In genomic region chr7:41912426-41912825, GRCh38 we compare ENCODE assay signal across 29 cellular contexts.
A peak's percentile ranks its signal among the peaks of the same experiment; 100 is the strongest.
DNase-seq lines count a peak whose midpoint lies in the region; ATAC-seq, FAIRE-seq and TF ChIP-seq lines count a peak whose summit lies in the region.
"Had no signal": no experiment of that assay in that cellular context is flagged by ENCODE, and none has a peak within 500 bp of the region (broad histone marks: within the 10 kb centered on the region; RNA-seq: fewer than 3 reads in every experiment).

No MANE protein-coding gene starts in this region.

- TF ChIP-seq CTCF in AG10803 (conservative IDR thresholded peaks at IDR 0.05; ENCODE audit: low read length), result no peak
- TF ChIP-seq CTCF in endothelial cell of umbilical vein (IDR thresholded peaks at IDR 0.05; ENCODE audit: extremely low read depth in 1 of 2, insufficient read depth in 1 of 2, low read depth in 1 of 2, low read length in 2 of 2), result no peak
- no peak for TF ChIP-seq CTCF in neural progenitor cell (IDR thresholded peaks at IDR 0.05)

- dilution Hi-C loops in endothelial cell of umbilical vein (cut with MboI; ENCODE audit: extremely low pct_ligation_motif_present, low sequenced_read_pairs), result no loop called here

- POLR2A ChIA-PET in endothelial cell of umbilical vein (lab: Charles Lee), result no interaction called here

- CTCF ChIA-PET in endothelial cell of umbilical vein (lab: Charles Lee), result interaction anchor here (1.1 to 2.0 kb wide), 2 partner anchors 12 to 28 kb away, joined by 3 to 6 read pairs; no protein-coding TSS in a partner anchor
- CTCF ChIA-PET in activated CD8-positive, alpha-beta memory T cell treated with anti-CD3 and anti-CD28 coated beads, Interleukin-2, amount 10 ng/mL, durations not matched to agents 7 days and 5 days (lab: Charles Lee), result no interaction called here

- H4K20me1 ChIP-seq in endothelial cell of umbilical vein (replicated peaks; ENCODE audit: control insufficient read depth, extremely low read depth, insufficient read depth, low read length) (no peaks in the 10 kb centered on the region), neural progenitor cell (ENCODE audit: low read depth) (no peaks in the 10 kb centered on the region)

- no peaks in the 10 kb centered on the region for H3K36me3 Mint-ChIP-seq in neural progenitor cell
- H3K36me3 Mint-ChIP-seq in activated CD8-positive, alpha-beta memory T cell treated with anti-CD3 and anti-CD28 coated beads, Interleukin-2, amount 10 ng/mL, durations not matched to agents 7 days and 5 days, result no peaks in the 10 kb centered on the region
- H3K36me3 Mint-ChIP-seq: brain had no signal

- H3K9me3 Mint-ChIP-seq in neural progenitor cell, result peaks cover 3% of the 10 kb centered on the region
- no peaks in the 10 kb centered on the region for H3K9me3 Mint-ChIP-seq in activated CD8-positive, alpha-beta memory T cell treated with anti-CD3 and anti-CD28 coated beads, Interleukin-2, amount 10 ng/mL, durations not matched to agents 7 days and 5 days (ENCODE audit: low read depth)
- H3K9me3 Mint-ChIP-seq: activated naive CD4-positive, alpha-beta T cell treated with anti-CD3 and anti-CD28 coated beads for 36 hours; activated T-helper 1 cell treated with anti-CD3 and anti-CD28 coated beads, Interleukin-12 subunit alpha, Interleukin-12 subunit beta, Interleukin-2, Interleukin-4 antibody, amounts not matched to agents 30 ng/mL and 10 ng/mL and 1 ng/mL, durations not matched to agents 14 hours and 24 hours and 36 hours; T-helper 1 cell treated with Interleukin-12 subunit alpha and Interleukin-12 subunit beta and Interleukin-4 antibody, amounts not matched to agents 30 μg/mL and 1 μg/mL, for 36 hours had no signal

- no peaks in the 10 kb centered on the region for H3F3A ChIP-seq in neural progenitor cell (ENCODE audit: low read depth)

- no peak for ATAC-seq in GM18873 (IDR thresholded peaks at IDR 0.05; ENCODE audit: low FRiP score, unreplicated experiment)
- no peak for ATAC-seq in activated CD8-positive, alpha-beta memory T cell treated with anti-CD3 and anti-CD28 coated beads, Interleukin-2, amount 10 ng/mL, durations not matched to agents 7 days and 5 days
- ATAC-seq: HCT116, left colon had no signal

- no peaks in the 10 kb centered on the region for H3K27me3 ChIP-seq in endothelial cell of umbilical vein (ENCODE audit: control insufficient read depth in 2 of 2, insufficient read depth in 2 of 2, low read length in 2 of 2)
- no peaks in the 10 kb centered on the region for H3K27me3 ChIP-seq in neural progenitor cell
- H3K27me3 ChIP-seq: stomach, tibial artery had no signal

- intact Hi-C loops in endothelial cell of umbilical vein (cut with micrococcal nuclease), result no loop called here

- H3K27ac ChIP-seq in endothelial cell of umbilical vein (ENCODE audit: insufficient read depth, low read depth, low read length) (no peak overlapping the region), neural progenitor cell (no peak overlapping the region)
- H3K27ac ChIP-seq: parathyroid adenoma, stomach, tibial artery had no signal

- no peak for FAIRE-seq in RCC 7860 (lab: Jason Lieb, UNC)
- FAIRE-seq in endothelial cell of umbilical vein (lab: Jason Lieb, UNC), result no peak
- FAIRE-seq: small intestine, TTC549 had no signal

- H3K4me3 Mint-ChIP-seq in neural progenitor cell, result no peak overlapping the region
- no peak overlapping the region for H3K4me3 Mint-ChIP-seq in activated CD8-positive, alpha-beta memory T cell treated with anti-CD3 and anti-CD28 coated beads, Interleukin-2, amount 10 ng/mL, durations not matched to agents 7 days and 5 days
- H3K4me3 Mint-ChIP-seq: activated naive CD4-positive, alpha-beta T cell treated with anti-CD3 and anti-CD28 coated beads for 36 hours; activated T-helper 1 cell treated with anti-CD3 and anti-CD28 coated beads, Interleukin-12 subunit alpha, Interleukin-12 subunit beta, Interleukin-2, Interleukin-4 antibody, amounts not matched to agents 30 ng/mL and 10 ng/mL and 1 ng/mL, durations not matched to agents 14 hours and 24 hours and 36 hours; brain; nephron; T-helper 1 cell treated with Interleukin-12 subunit alpha and Interleukin-12 subunit beta and Interleukin-4 antibody, amounts not matched to agents 30 μg/mL and 1 μg/mL, for 36 hours had no signal

- DNase-seq in AG10803 (ENCODE audit: low read depth) (peak; percentile 31), RCC 7860 (ENCODE audit: low spot score) (peak; percentile 23), endothelial cell of umbilical vein (ENCODE audit: low read depth, low spot score) (no peak), neural progenitor cell (ENCODE audit: low spot score) (no peak)
- no peak for DNase-seq in stimulated activated CD4-positive, alpha-beta T cell treated with anti-CD3 and anti-CD28 coated beads, Interleukin-4, amount 100 ng/mL, for 1 hour
- no peak for DNase-seq in activated CD8-positive, alpha-beta memory T cell treated with anti-CD3 and anti-CD28 coated beads, Interleukin-2, amount 10 ng/mL, durations not matched to agents 7 days and 5 days
- DNase-seq: activated CD4-positive, alpha-beta T cell treated with anti-CD3 and anti-CD28 coated beads, Interleukin-2, amount 50 U/mL, for 48 hours; activated CD4-positive, CD25-positive, alpha-beta regulatory T cell treated with anti-CD3 and anti-CD28 coated beads, Interleukin-2, amount 50 U/mL, for 72 hours; activated naive CD4-positive, alpha-beta T cell treated with anti-CD3 and anti-CD28 coated beads for 36 hours; C1 segment of cervical spinal cord; COR-L47; DMS53; hypothalamus; left colon; MV-4-11; NCI-H1436 treated with DMSO at 0.1 percent for 48 hours; NCI-H774; retina; small intestine; stomach; tibial artery had no signal

- H3K79me2 ChIP-seq in endothelial cell of umbilical vein (ENCODE audit: control insufficient read depth, insufficient read depth, low read length) (no peaks in the 10 kb centered on the region), neural progenitor cell (ENCODE audit: low read depth) (no peaks in the 10 kb centered on the region)
- H3K79me2 ChIP-seq: parathyroid adenoma had no signal

- no peak overlapping the region for H3K4me3 ChIP-seq in AG10803 (ENCODE audit: low read length)
- no peak overlapping the region for H3K4me3 ChIP-seq in endothelial cell of umbilical vein (replicated peaks in 1 of 3; ENCODE audit: insufficient read depth in 1 of 3, low read depth in 1 of 3, low read length in 3 of 3)
- no peak overlapping the region for H3K4me3 ChIP-seq in neural progenitor cell
- H3K4me3 ChIP-seq: stomach, tibial artery had no signal

- no peak for TF ChIP-seq POLR2A in endothelial cell of umbilical vein (IDR thresholded peaks at IDR 0.05; ENCODE audit: low read depth, low read length)

- H2AFZ ChIP-seq in endothelial cell of umbilical vein (ENCODE audit: low read depth, low read length), result peak overlapping the region; percentile 31
- H2AFZ ChIP-seq in neural progenitor cell (replicated peaks), result peak overlapping the region; percentile 15
- H2AFZ ChIP-seq: parathyroid adenoma had no signal

- H3K9ac ChIP-seq in endothelial cell of umbilical vein (replicated peaks; ENCODE audit: extremely low read depth, insufficient read depth, low read length) (no peak overlapping the region), neural progenitor cell (no peak overlapping the region)
- H3K9ac ChIP-seq: parathyroid adenoma had no signal

- no peaks in the 10 kb centered on the region for H3K9me3 ChIP-seq in endothelial cell of umbilical vein (replicated peaks; ENCODE audit: control insufficient read depth, insufficient read depth, low read length)
- no peaks in the 10 kb centered on the region for H3K9me3 ChIP-seq in neural progenitor cell (ENCODE audit: low read depth)
- H3K9me3 ChIP-seq: stomach, tibial artery had no signal

- no peaks in the 10 kb centered on the region for H3K36me3 ChIP-seq in endothelial cell of umbilical vein (ENCODE audit: control insufficient read depth in 2 of 2, extremely low read depth in 1 of 2, insufficient read depth in 2 of 2, low read length in 2 of 2)
- H3K36me3 ChIP-seq in neural progenitor cell, result no peaks in the 10 kb centered on the region
- H3K36me3 ChIP-seq: stomach, tibial artery had no signal

- H3K4me1 Mint-ChIP-seq in neural progenitor cell, result no peaks in the 10 kb centered on the region
- no peaks in the 10 kb centered on the region for H3K4me1 Mint-ChIP-seq in activated CD8-positive, alpha-beta memory T cell treated with anti-CD3 and anti-CD28 coated beads, Interleukin-2, amount 10 ng/mL, durations not matched to agents 7 days and 5 days
- H3K4me1 Mint-ChIP-seq: brain had no signal

- H3K4me1 ChIP-seq in endothelial cell of umbilical vein (ENCODE audit: control insufficient read depth, extremely low read depth, insufficient read depth, low read length), result peaks cover 24% of the 10 kb centered on the region
- no peaks in the 10 kb centered on the region for H3K4me1 ChIP-seq in neural progenitor cell
- H3K4me1 ChIP-seq: parathyroid adenoma had no signal

- H3K4me2 ChIP-seq in endothelial cell of umbilical vein (ENCODE audit: insufficient read depth, low read length) (no peak overlapping the region), neural progenitor cell (no peak overlapping the region)

- no peaks in the 10 kb centered on the region for H3K9me1 ChIP-seq in endothelial cell of umbilical vein (replicated peaks; ENCODE audit: control insufficient read depth, extremely low read depth, insufficient read depth, low read length)

- no TSS peak for BruUV-seq in endothelial cell of umbilical vein (replicated peaks; lab: Mats Ljungman, UMichigan)

- H3K27ac Mint-ChIP-seq in neural progenitor cell, result no peak overlapping the region
- no peak overlapping the region for H3K27ac Mint-ChIP-seq in activated CD8-positive, alpha-beta memory T cell treated with anti-CD3 and anti-CD28 coated beads, Interleukin-2, amount 10 ng/mL, durations not matched to agents 7 days and 5 days
- H3K27ac Mint-ChIP-seq: activated naive CD4-positive, alpha-beta T cell treated with anti-CD3 and anti-CD28 coated beads for 36 hours; activated T-helper 1 cell treated with anti-CD3 and anti-CD28 coated beads, Interleukin-12 subunit alpha, Interleukin-12 subunit beta, Interleukin-2, Interleukin-4 antibody, amounts not matched to agents 30 ng/mL and 10 ng/mL and 1 ng/mL, durations not matched to agents 14 hours and 24 hours and 36 hours; brain; nephron; T-helper 1 cell treated with Interleukin-12 subunit alpha and Interleukin-12 subunit beta and Interleukin-4 antibody, amounts not matched to agents 30 μg/mL and 1 μg/mL, for 36 hours had no signal

- H3K27me3 Mint-ChIP-seq in neural progenitor cell (ENCODE audit: insufficient read depth, low read depth), result no peaks in the 10 kb centered on the region
- peaks cover 10% of the 10 kb centered on the region for H3K27me3 Mint-ChIP-seq in activated CD8-positive, alpha-beta memory T cell treated with anti-CD3 and anti-CD28 coated beads, Interleukin-2, amount 10 ng/mL, durations not matched to agents 7 days and 5 days
- H3K27me3 Mint-ChIP-seq: brain had no signal

TF ChIP-seq in endothelial cell of umbilical vein, 7 proteins besides CTCF, POLR2A, EP300 and RAD21:
- TF ChIP-seq JUN (IDR thresholded peaks at IDR 0.05; ENCODE audit: borderline replicate concordance, insufficient read depth, insufficient read length, low read depth) (no peak), FOS (IDR thresholded peaks at IDR 0.05; ENCODE audit: borderline replicate concordance, insufficient read depth, low read length) (no peak)

Comparison
In these comparisons a context has a peak if more than half of its experiments do, and no peak if none do; other contexts are left out.
1. DNase-seq: peak in AG10803 (single experiment) and RCC 7860 (single experiment); none in endothelial cell of umbilical vein (single experiment), neural progenitor cell (single experiment), stimulated activated CD4-positive, alpha-beta T cell treated with anti-CD3 and anti-CD28 coated beads, Interleukin-4, amount 100 ng/mL, for 1 hour (single experiment) and activated CD8-positive, alpha-beta memory T cell treated with anti-CD3 and anti-CD28 coated beads, Interleukin-2, amount 10 ng/mL, durations not matched to agents 7 days and 5 days (single experiment).